Comparison of ENCODE assay signal across 15 cellular contexts in the genomic region with DNA sequence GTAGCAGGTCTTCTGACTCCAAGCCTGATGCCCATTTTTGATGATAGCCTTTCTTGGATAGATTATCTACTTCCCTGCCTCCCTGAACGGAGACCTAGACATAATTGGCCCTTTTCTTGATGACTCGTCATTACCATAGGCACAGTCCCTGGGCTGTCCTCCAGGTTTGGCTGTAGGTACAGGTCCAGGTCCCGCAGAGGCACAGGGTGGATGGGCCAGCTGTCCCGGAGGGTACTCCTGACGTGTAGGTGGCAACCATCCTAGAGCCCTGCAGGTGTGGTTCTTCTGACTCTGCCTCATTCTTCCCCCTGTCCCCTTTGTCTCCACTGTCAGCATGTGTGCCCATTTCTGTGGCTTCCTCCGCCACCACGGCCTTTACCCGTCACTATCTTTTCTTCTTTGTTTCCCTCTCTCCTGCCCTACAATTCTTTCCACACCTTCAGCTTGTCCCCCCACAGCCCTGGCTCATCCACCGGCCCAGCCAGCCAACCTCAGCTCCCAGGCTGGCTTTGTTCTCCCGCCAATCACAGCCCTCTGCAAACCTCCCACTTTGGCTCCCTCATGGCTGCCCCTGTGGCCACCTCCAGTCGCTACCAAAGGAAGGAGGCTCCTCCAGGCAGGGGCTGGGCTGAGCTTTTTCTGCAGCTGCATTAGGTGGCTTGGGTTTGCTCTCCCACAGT.
A peak's percentile ranks its signal among the peaks of the same experiment; 100 is the strongest.
DNase-seq lines count a peak whose midpoint lies in the region; ATAC-seq and TF ChIP-seq lines count a peak whose summit lies in the region.
"Had no signal": no experiment of that assay in that cellular context is flagged by ENCODE, and none has a peak within 500 bp of the region (broad histone marks: within the 10 kb centered on the region; RNA-seq: fewer than 3 reads in every experiment).

No MANE protein-coding gene starts in this region.

- no peaks in the 10 kb centered on the region for H3K27me3 Mint-ChIP-seq in mesothelial cell of epicardium (ENCODE audit: low read depth)
- H3K27me3 Mint-ChIP-seq in activated CD4-positive, alpha-beta memory T cell treated with anti-CD3 and anti-CD28 coated beads, Interleukin-2, amount 10 ng/mL, durations not matched to agents 7 days and 5 days: peaks cover 4% of the 10 kb centered on the region

- POLR2A ChIA-PET in activated CD4-positive, alpha-beta memory T cell treated with anti-CD3 and anti-CD28 coated beads, Interleukin-2, amount 10 ng/mL, durations not matched to agents 7 days and 5 days (lab: Charles Lee): interaction anchor here (0.8 to 1.3 kb wide), 4 partner anchors 8 to 99 kb away, joined by 3 to 6 read pairs (median 3); no protein-coding TSS in a partner anchor

- intact Hi-C loops in right cardiac atrium (cut with DNase I) (loop anchor here in 1 of 4 donors (10.0 kb wide), 1 partner anchor 63 kb away; no protein-coding TSS in a partner anchor), left ventricle myocardium superior (cut with micrococcal nuclease) (no loop called here), aorta (cut with DNase I) (no loop called here), adrenal gland (cut with DNase I) (no loop called here)

- H3K27me3 ChIP-seq in right cardiac atrium (ENCODE audit: control insufficient read depth, insufficient read depth): no peaks in the 10 kb centered on the region
- H3K27me3 ChIP-seq in aorta (ENCODE audit: control insufficient read depth in 1 of 2, insufficient read depth in 2 of 2, low read length in 1 of 2): no peaks in the 10 kb centered on the region
- no peaks in the 10 kb centered on the region for H3K27me3 ChIP-seq in adrenal gland

- peak overlapping the region; percentile 26 for H3K27ac Mint-ChIP-seq in mesothelial cell of epicardium
- no peak overlapping the region for H3K27ac Mint-ChIP-seq in activated CD4-positive, alpha-beta memory T cell treated with anti-CD3 and anti-CD28 coated beads, Interleukin-2, amount 10 ng/mL, durations not matched to agents 7 days and 5 days

- H3K4me1 ChIP-seq in right cardiac atrium (ENCODE audit: control insufficient read depth, insufficient read depth, low read length) (peaks cover 27% of the 10 kb centered on the region), aorta (ENCODE audit: control insufficient read depth in 1 of 2, insufficient read depth in 2 of 2, low read length in 2 of 2) (no peaks in the 10 kb centered on the region), adrenal gland (replicated peaks in 1 of 2) (peaks cover 8 to 43% of the 10 kb centered on the region in 2 donors)

- CTCF ChIA-PET in activated CD4-positive, alpha-beta memory T cell treated with anti-CD3 and anti-CD28 coated beads, Interleukin-2, amount 10 ng/mL, durations not matched to agents 7 days and 5 days (lab: Charles Lee): no interaction called here

- H3K36me3 ChIP-seq in aorta (ENCODE audit: control insufficient read depth in 1 of 2, insufficient read depth in 2 of 2, low read length in 1 of 2) (no peaks in the 10 kb centered on the region), adrenal gland (replicated peaks in 1 of 2) (no peaks in the 10 kb centered on the region)

- 65% methylated on average over 11 of the region's 11 CpGs for WGBS in right cardiac atrium
- 61 to 68% methylated on average over 11 of the region's 11 CpGs for WGBS in aorta, 2 donors
- WGBS in adrenal gland, 4 donors: 87 to 92% (median 90%) methylated on average over 11 of the region's 11 CpGs

- no peak overlapping the region for H3K4me3 ChIP-seq in right cardiac atrium (ENCODE audit: low read length)
- no peak overlapping the region for H3K4me3 ChIP-seq in aorta (ENCODE audit: low read length in 2 of 2)
- H3K4me3 ChIP-seq in adrenal gland: no peak overlapping the region

- H3K36me3 Mint-ChIP-seq in mesothelial cell of epicardium: peaks cover 8% of the 10 kb centered on the region
- H3K36me3 Mint-ChIP-seq in activated CD4-positive, alpha-beta memory T cell treated with anti-CD3 and anti-CD28 coated beads, Interleukin-2, amount 10 ng/mL, durations not matched to agents 7 days and 5 days (ENCODE audit: low read depth): no peaks in the 10 kb centered on the region

- peaks cover 4% of the 10 kb centered on the region for H3K9me3 Mint-ChIP-seq in mesothelial cell of epicardium
- H3K9me3 Mint-ChIP-seq in activated CD4-positive, alpha-beta memory T cell treated with anti-CD3 and anti-CD28 coated beads, Interleukin-2, amount 10 ng/mL, durations not matched to agents 7 days and 5 days: peaks cover 12% of the 10 kb centered on the region

- peaks cover 60% of the 10 kb centered on the region for H3K4me1 Mint-ChIP-seq in mesothelial cell of epicardium
- H3K4me1 Mint-ChIP-seq in activated CD4-positive, alpha-beta memory T cell treated with anti-CD3 and anti-CD28 coated beads, Interleukin-2, amount 10 ng/mL, durations not matched to agents 7 days and 5 days: peaks cover 40% of the 10 kb centered on the region

- no peak for TF ChIP-seq CTCF in mesothelial cell of epicardium (IDR thresholded peaks at IDR 0.05; ENCODE audit: unreplicated experiment)
- no peak for TF ChIP-seq CTCF in adrenal gland (IDR thresholded peaks at IDR 0.05)

- H3K9me3 ChIP-seq in right cardiac atrium (ENCODE audit: control insufficient read depth, low read length): no peaks in the 10 kb centered on the region
- no peaks in the 10 kb centered on the region for H3K9me3 ChIP-seq in aorta (ENCODE audit: control insufficient read depth, low read length)
- no peaks in the 10 kb centered on the region for H3K9me3 ChIP-seq in adrenal gland (replicated peaks in 1 of 3)

- no peak overlapping the region for H3K4me3 Mint-ChIP-seq in mesothelial cell of epicardium
- no peak overlapping the region for H3K4me3 Mint-ChIP-seq in activated CD4-positive, alpha-beta memory T cell treated with anti-CD3 and anti-CD28 coated beads, Interleukin-2, amount 10 ng/mL, durations not matched to agents 7 days and 5 days

- peak; percentile 10 to 55 (median 27) for DNase-seq in right cardiac atrium
- no peak for DNase-seq in left ventricle myocardium superior
- peak; percentile 87 for DNase-seq in cerebellum (ENCODE audit: low spot score)
- DNase-seq in mesothelial cell of epicardium (ENCODE audit: low spot score in 2 of 2, unreplicated experiment in 2 of 2): no peak
- DNase-seq in aorta: peak; percentile 40 to 56
- DNase-seq in activated CD4-positive, alpha-beta memory T cell treated with anti-CD3 and anti-CD28 coated beads, Interleukin-2, amount 10 ng/mL, durations not matched to agents 7 days and 5 days: no peak
- no peak for DNase-seq in adrenal gland
- DNase-seq: activated CD4-positive, alpha-beta T cell treated with anti-CD3 and anti-CD28 coated beads, Interleukin-2, amount 50 U/mL, for 48 hours; erythroblast; hypothalamus; NCI-H1092 treated with DMSO at 0.1 percent for 48 hours; NCI-H526; nucleus accumbens; RPMI8226 had no signal

- H3K27ac ChIP-seq in right cardiac atrium (ENCODE audit: low read length) (peak overlapping the region; percentile 50), aorta (ENCODE audit: low read depth in 1 of 2, low read length in 2 of 2) (no peak overlapping the region), adrenal gland (peak overlapping the region in 1 of 5 donors; percentile 72)

- ATAC-seq in right cardiac atrium: no peak
- no peak for ATAC-seq in left ventricle myocardium superior
- ATAC-seq in aorta (ENCODE audit: low FRiP score): no peak
- ATAC-seq in HG03439 (IDR thresholded peaks at IDR 0.05; ENCODE audit: unreplicated experiment): no peak

- TF ChIP-seq POLR2A in adrenal gland (IDR thresholded peaks at IDR 0.05): no peak

Comparison
In these comparisons a context has a peak if more than half of its experiments do, and no peak if none do; other contexts are left out.
1. DNase-seq: peak in right cardiac atrium (3 of 3), cerebellum (single experiment) and aorta (2 of 2); none in left ventricle myocardium superior (single experiment), mesothelial cell of epicardium (0 of 2), activated CD4-positive, alpha-beta memory T cell treated with anti-CD3 and anti-CD28 coated beads, Interleukin-2, amount 10 ng/mL, durations not matched to agents 7 days and 5 days (single experiment) and adrenal gland (0 of 7).